15 cellular contexts compared by ENCODE assay signal in genomic region chr10:22685926-22686325, GRCh38. TPM values are rescaled to one million over a fixed set of nuclear protein-coding genes. Genes with fewer than 3 reads are reported as not detected.
DNase-seq lines count a peak whose midpoint lies in the region; ATAC-seq and TF ChIP-seq lines count a peak whose summit lies in the region.
"Had no signal": no experiment of that assay in that cellular context is flagged by ENCODE, and none has a peak within 500 bp of the region (broad histone marks: within the 10 kb centered on the region; RNA-seq: fewer than 3 reads in every experiment).

No MANE protein-coding gene starts in this region.

- no peak for DNase-seq in activated naive CD4-positive, alpha-beta T cell (lab: John Stamatoyannopoulos, UW)
- DNase-seq in cardiac fibroblast (ENCODE audit: low read depth in 2 of 2), result peak; percentile 33 to 66
- no peak for DNase-seq in left ventricle myocardium superior
- DNase-seq in spleen, result no peak
- DNase-seq in HUDEP-2 (lab: John Stamatoyannopoulos, UW; ENCODE audit: unreplicated experiment in 76 of 76), result no peak
- DNase-seq in prostate gland (ENCODE audit: low spot score), result no peak
- DNase-seq in stimulated activated CD4-positive, alpha-beta T cell treated with anti-CD3 and anti-CD28 coated beads, Interleukin-1b, Interleukin-23, amount 100 ng/mL, for 48 hours, result no peak
- DNase-seq: ACHN, colonic mucosa, MG63, NCI-H1930, SIG-M5, T-helper 2 cell had no signal

- H3K27ac ChIP-seq in spleen (peak overlapping the region in 6 of 8 donors; percentile 16 to 81 (median 49)), prostate gland (no peak overlapping the region)
- H3K27ac ChIP-seq: colonic mucosa, epithelial cell of prostate had no signal

- no peak overlapping the region for H3K4me3 Mint-ChIP-seq in activated naive CD4-positive, alpha-beta T cell treated with anti-CD3 and anti-CD28 coated beads, Interleukin-2, amount 50 U/mL, for 24 hours

- H3K27me3 Mint-ChIP-seq in activated naive CD4-positive, alpha-beta T cell treated with anti-CD3 and anti-CD28 coated beads, Interleukin-2, amount 50 U/mL, for 24 hours, result no peaks in the 10 kb centered on the region

- H3K9me3 ChIP-seq in spleen (no peaks in the 10 kb centered on the region), prostate gland (no peaks in the 10 kb centered on the region)
- H3K9me3 ChIP-seq: colonic mucosa, MG63 had no signal

- 62 to 75% (median 70%) methylated on average over 8 of the region's 8 CpGs for WGBS in spleen, 5 donors
- 86% methylated on average over 8 of the region's 8 CpGs for WGBS in prostate gland

- no peaks in the 10 kb centered on the region for H3K9me3 Mint-ChIP-seq in activated naive CD4-positive, alpha-beta T cell treated with anti-CD3 and anti-CD28 coated beads, Interleukin-2, amount 50 U/mL, for 24 hours

- peak; percentile 89 for ATAC-seq in left ventricle myocardium superior

- H3K4me1 Mint-ChIP-seq in activated naive CD4-positive, alpha-beta T cell treated with anti-CD3 and anti-CD28 coated beads, Interleukin-2, amount 50 U/mL, for 24 hours, result peaks cover 94% of the 10 kb centered on the region

- peaks cover 6% of the 10 kb centered on the region for H3K36me3 Mint-ChIP-seq in activated naive CD4-positive, alpha-beta T cell treated with anti-CD3 and anti-CD28 coated beads, Interleukin-2, amount 50 U/mL, for 24 hours

- H3K27me3 ChIP-seq in spleen (replicated peaks in 1 of 7), result no peaks in the 10 kb centered on the region
- no peaks in the 10 kb centered on the region for H3K27me3 ChIP-seq in prostate gland (replicated peaks; ENCODE audit: insufficient read depth)
- H3K27me3 ChIP-seq: colonic mucosa, MG63 had no signal

- H3K36me3 ChIP-seq in spleen (no peaks in the 10 kb centered on the region), prostate gland (no peaks in the 10 kb centered on the region)
- H3K36me3 ChIP-seq: colonic mucosa, MG63 had no signal

- no peak overlapping the region for H3K4me3 ChIP-seq in cardiac fibroblast (replicated peaks in 1 of 2; ENCODE audit: low read depth in 2 of 2, low read length in 2 of 2)
- H3K4me3 ChIP-seq in spleen, result peak overlapping the region in 1 of 8 donors; percentile 16
- no peak overlapping the region for H3K4me3 ChIP-seq in prostate gland
- H3K4me3 ChIP-seq: colonic mucosa, MG63 had no signal

- H3K27ac Mint-ChIP-seq in activated naive CD4-positive, alpha-beta T cell treated with anti-CD3 and anti-CD28 coated beads, Interleukin-2, amount 50 U/mL, for 24 hours, result peak overlapping the region; percentile 38

- intact Hi-C loops in left ventricle myocardium superior (cut with micrococcal nuclease) (no loop called here), spleen (cut with DNase I; ENCODE audit: low total_unique reads) (no loop called here), prostate gland (cut with DNase I) (no loop called here)

- TF ChIP-seq POLR2A in spleen (IDR thresholded peaks at IDR 0.05) (no peak), prostate gland (IDR thresholded peaks at IDR 0.05) (no peak)

- H3K4me1 ChIP-seq in spleen (peaks cover 43 to 100% (median 89%) of the 10 kb centered on the region in 6 donors), prostate gland (replicated peaks) (no peaks in the 10 kb centered on the region)
- H3K4me1 ChIP-seq: colonic mucosa had no signal

- no peak for TF ChIP-seq CTCF in cardiac fibroblast (IDR thresholded peaks at IDR 0.05; ENCODE audit: low read depth, low read length)
- no peak for TF ChIP-seq CTCF in spleen (IDR thresholded peaks at IDR 0.05 in 8 of 11, conservative IDR thresholded peaks at IDR 0.05 in 3 of 11)
- no peak for TF ChIP-seq CTCF in prostate gland (IDR thresholded peaks at IDR 0.05)

RNA-seq across cellular contexts. Expression of gene PIP4K2A, which starts 28.5 kb away (rescaled TPM):
- total RNA-seq in left ventricle myocardium superior, result 12.1 TPM
- 100 to 1,000 TPM in 5 of 7 donors, 10 to 100 TPM in 2; 95.1 to 168 (median 136) TPM for total RNA-seq in spleen
- polyA plus RNA-seq in spleen, result 10 to 100 TPM; 30.1 to 35.7 (median 30.6) TPM
- total RNA-seq in prostate gland, result 10 to 100 TPM; 13.2 to 17.4 TPM

Comparison
In these comparisons a context has a peak if more than half of its experiments do, and no peak if none do; other contexts are left out.
1. DNase-seq: peak in cardiac fibroblast (2 of 2); none in activated naive CD4-positive, alpha-beta T cell (0 of 4), left ventricle myocardium superior (single experiment), spleen (single experiment), HUDEP-2 (0 of 76), prostate gland (single experiment) and stimulated activated CD4-positive, alpha-beta T cell treated with anti-CD3 and anti-CD28 coated beads, Interleukin-1b, Interleukin-23, amount 100 ng/mL, for 48 hours (single experiment).
2. H3K27ac ChIP-seq: peak in spleen (6 of 8); none in prostate gland (0 of 2).